8 cellular contexts compared by ENCODE assay signal in the genomic region with DNA sequence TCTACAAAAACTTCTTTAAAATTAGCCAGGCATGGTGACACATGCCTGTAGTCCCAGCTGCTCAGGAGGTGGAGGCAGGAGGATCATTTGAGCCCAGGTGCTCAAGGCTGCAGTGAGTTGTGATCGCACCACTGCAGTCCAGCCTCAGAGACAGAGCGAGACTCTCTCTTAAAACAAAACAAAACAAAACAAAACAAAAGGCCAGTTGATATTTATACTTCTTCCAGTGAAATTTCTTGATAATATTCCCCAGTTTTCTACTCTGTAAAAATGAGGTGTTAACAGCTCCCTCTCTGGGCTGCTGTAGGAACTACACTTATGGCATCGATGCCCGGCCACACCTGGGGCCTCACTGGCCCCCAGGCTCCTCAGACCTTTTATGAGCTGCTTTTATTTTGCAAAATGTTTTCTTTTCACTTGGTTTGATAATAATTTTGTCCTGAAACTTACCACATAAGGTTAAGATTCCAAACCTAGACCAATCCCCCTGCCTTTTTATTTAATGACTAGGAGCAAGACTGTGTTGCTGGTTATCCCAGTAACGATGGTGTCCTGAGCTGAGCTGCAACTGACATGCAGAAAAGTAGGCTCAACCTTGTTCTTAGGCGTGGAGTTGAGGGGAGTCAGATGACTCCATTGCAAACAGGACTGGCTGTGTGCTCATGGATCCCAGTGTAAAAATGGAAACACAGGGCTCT. TPM values are rescaled to one million over a fixed set of nuclear protein-coding genes. Genes with fewer than 3 reads are reported as not detected.
DNase-seq lines count a peak whose midpoint lies in the region; ATAC-seq and TF ChIP-seq lines count a peak whose summit lies in the region.

No MANE protein-coding gene starts in this region.

- peak overlapping the region; percentile 26 for H3K27ac Mint-ChIP-seq in activated T-cell treated with anti-CD3 and anti-CD28 coated beads, Interleukin-2, amount 50 U/mL, for 24 hours

- peak; percentile 24 for DNase-seq in NCI-H2029 (lab: John Stamatoyannopoulos, UW)
- DNase-seq in NCI-H2029 treated with DMSO at 0.1 percent for 48 hours (lab: John Stamatoyannopoulos, UW) = no peak
- peak; percentile 77 for DNase-seq in NAMALWA (ENCODE audit: low spot score)
- DNase-seq in activated T-cell treated with anti-CD3 and anti-CD28 coated beads, Interleukin-2, amount 50 U/mL, for 24 hours = no peak
- DNase-seq in fibroblast of the aortic adventitia (ENCODE audit: low read depth) = peak; percentile 53

- H3K4me2 ChIP-seq in parathyroid adenoma (ENCODE audit: low read length) = no peak overlapping the region

- peaks cover 35% of the 10 kb centered on the region for H3K36me3 Mint-ChIP-seq in activated T-cell treated with anti-CD3 and anti-CD28 coated beads, Interleukin-2, amount 50 U/mL, for 24 hours (ENCODE audit: low read depth)

- ATAC-seq in HG02610 (IDR thresholded peaks at IDR 0.05; ENCODE audit: unreplicated experiment) (no peak), GM21528 (IDR thresholded peaks at IDR 0.05; ENCODE audit: low FRiP score, unreplicated experiment) (no peak)

- H3K79me2 ChIP-seq in parathyroid adenoma = peaks cover 89% of the 10 kb centered on the region

- no peaks in the 10 kb centered on the region for H3K4me1 ChIP-seq in parathyroid adenoma

- H3K36me3 ChIP-seq in parathyroid adenoma (ENCODE audit: control insufficient read depth, insufficient read depth, low read length) = no peaks in the 10 kb centered on the region

- H3K27ac ChIP-seq in parathyroid adenoma = no peak overlapping the region

- H3K27me3 Mint-ChIP-seq in activated T-cell treated with anti-CD3 and anti-CD28 coated beads, Interleukin-2, amount 50 U/mL, for 24 hours = no peaks in the 10 kb centered on the region

- H3K4me3 ChIP-seq in fibroblast of the aortic adventitia (ENCODE audit: low read depth, low read length) (no peak overlapping the region), parathyroid adenoma (ENCODE audit: low read depth, low read length) (no peak overlapping the region)

- no peak overlapping the region for H3K4me3 Mint-ChIP-seq in activated T-cell treated with anti-CD3 and anti-CD28 coated beads, Interleukin-2, amount 50 U/mL, for 24 hours

- no peak overlapping the region for H3K9ac ChIP-seq in parathyroid adenoma

- no peaks in the 10 kb centered on the region for H3K9me3 ChIP-seq in parathyroid adenoma (ENCODE audit: control insufficient read depth, low read length)

- H3K9me3 Mint-ChIP-seq in activated T-cell treated with anti-CD3 and anti-CD28 coated beads, Interleukin-2, amount 50 U/mL, for 24 hours = no peaks in the 10 kb centered on the region

- TF ChIP-seq CTCF in fibroblast of the aortic adventitia (IDR thresholded peaks at IDR 0.05; ENCODE audit: insufficient read depth, low read length) (peak; percentile 83), parathyroid adenoma (IDR thresholded peaks at IDR 0.05) (peak; percentile 80)

- no peaks in the 10 kb centered on the region for H3K27me3 ChIP-seq in parathyroid adenoma (ENCODE audit: control insufficient read depth, insufficient read depth, low read length)

- H3K4me1 Mint-ChIP-seq in activated T-cell treated with anti-CD3 and anti-CD28 coated beads, Interleukin-2, amount 50 U/mL, for 24 hours (ENCODE audit: low read depth) = peaks cover 41% of the 10 kb centered on the region

- no peak overlapping the region for H2AFZ ChIP-seq in parathyroid adenoma

RNA-seq across cellular contexts. Expression of a gene that starts 17.6 kb away (rescaled TPM):
- 27.3 and 45.8 TPM in 2 replicates for total RNA-seq in fibroblast of the aortic adventitia (ENCODE audit: low replicate concordance)

RNA-seq across cellular contexts. Expression of a gene that starts 45.5 kb away (rescaled TPM):
- 8.9 and 45.9 TPM in 2 replicates for total RNA-seq in fibroblast of the aortic adventitia (ENCODE audit: low replicate concordance)

RNA-seq across cellular contexts. Expression of a gene that starts 47.7 kb away (rescaled TPM):
- total RNA-seq in fibroblast of the aortic adventitia (ENCODE audit: low replicate concordance) = 27.1 and 30.3 TPM in 2 replicates

RNA-seq across cellular contexts. Expression of a gene that starts 49.0 kb away (rescaled TPM):
- 8.4 and 13.5 TPM in 2 replicates for total RNA-seq in fibroblast of the aortic adventitia (ENCODE audit: low replicate concordance)

RNA-seq across cellular contexts. Expression of a gene that starts 49.3 kb away (rescaled TPM):
- 50.9 and 59.8 TPM in 2 replicates for total RNA-seq in fibroblast of the aortic adventitia (ENCODE audit: low replicate concordance)

Comparison
In these comparisons a context has a peak if more than half of its experiments do, and no peak if none do; other contexts are left out.
1. DNase-seq: peak in NCI-H2029 (single experiment), NAMALWA (single experiment) and fibroblast of the aortic adventitia (single experiment); none in NCI-H2029 treated with DMSO at 0.1 percent for 48 hours (single experiment) and activated T-cell treated with anti-CD3 and anti-CD28 coated beads, Interleukin-2, amount 50 U/mL, for 24 hours (single experiment).